ENCODE assay signal across 13 cellular contexts in genomic region chr1:205356424-205357151, GRCh38. TPM values are rescaled to one million over a fixed set of nuclear protein-coding genes. Genes with fewer than 3 reads are reported as not detected.
A peak's percentile ranks its signal among the peaks of the same experiment; 100 is the strongest.
DNase-seq lines count a peak whose midpoint lies in the region; TF ChIP-seq lines count a peak whose summit lies in the region.
"Had no signal": no experiment of that assay in that cellular context is flagged by ENCODE, and none has a peak within 500 bp of the region (broad histone marks: within the 10 kb centered on the region; RNA-seq: fewer than 3 reads in every experiment).

Gene KLHDC8A (minus strand): TSS chr1:205356922. CDS start chr1:205343604, 13,318 bp downstream.

- H4K5ac ChIP-seq in H9 (ENCODE audit: insufficient read length, low read depth, low read length) = no peak within 1 kb of the TSS

- no peaks in the 10 kb centered on the region for H3K27me3 ChIP-seq in H9 (ENCODE audit: insufficient read depth, low read length)
- no peaks in the 10 kb centered on the region for H3K27me3 ChIP-seq in effector memory CD4-positive, alpha-beta T cell (replicated peaks; ENCODE audit: control insufficient read depth, insufficient read depth, low read length, poor library complexity, severe bottlenecking)

- H3K4ac ChIP-seq in H9 (ENCODE audit: low read depth, low read length) = no peak within 1 kb of the TSS

- H3K23me2 ChIP-seq in H9 (ENCODE audit: insufficient read length, low read depth, low read length, poor library complexity, severe bottlenecking) = no peaks in the 10 kb centered on the region

- H4K8ac ChIP-seq in H9 (replicated peaks; ENCODE audit: insufficient read length, low read depth, low read length) = no peak within 1 kb of the TSS

- H3K4me1 Mint-ChIP-seq in H9 = peaks cover 73 to 74% of the 10 kb centered on the region in 2 experiments
- H3K4me1 Mint-ChIP-seq: activated T-helper 17 cell treated with anti-CD3 and anti-CD28 coated beads, Interleukin-2, amount 50 U/mL, for 72 hours had no signal

- TF ChIP-seq CTCF in H9 (conservative IDR thresholded peaks at IDR 0.05) (no peak), fibroblast of pulmonary artery (IDR thresholded peaks at IDR 0.05; ENCODE audit: low read length, missing control alignments) (no peak)

- peak within 1 kb of the TSS; percentile 22 for H3K4me2 ChIP-seq in H9 (ENCODE audit: insufficient read depth, insufficient read length, low read length)

- H3K9me3 ChIP-seq in H9 (ENCODE audit: control insufficient read depth, low read depth, low read length) = no peaks in the 10 kb centered on the region
- no peaks in the 10 kb centered on the region for H3K9me3 ChIP-seq in effector memory CD4-positive, alpha-beta T cell (ENCODE audit: control insufficient read depth, low read length)

- H2BK12ac ChIP-seq in H9 (ENCODE audit: insufficient read length, low read depth, low read length) = no peak within 1 kb of the TSS

- no peak within 1 kb of the TSS for H3T11ph ChIP-seq in H9 (ENCODE audit: low read length)

- H2AK5ac ChIP-seq in H9 (ENCODE audit: insufficient read length, low read length) = no peak within 1 kb of the TSS

- H3K4me3 ChIP-seq in fibroblast of pulmonary artery (replicated peaks; ENCODE audit: low read depth, low read length) = no peak within 1 kb of the TSS
- H3K4me3 ChIP-seq in effector memory CD4-positive, alpha-beta T cell (ENCODE audit: insufficient read depth, low read depth, low read length, poor library complexity, severe bottlenecking) = no peak within 1 kb of the TSS

- H2BK5ac ChIP-seq in H9 (ENCODE audit: insufficient read length, low read length) = no peak within 1 kb of the TSS

- H3K4me1 ChIP-seq in H9 (ENCODE audit: insufficient read depth, low read length) = peaks cover 15% of the 10 kb centered on the region; the same call in 1 of the 2 replicates
- H3K4me1 ChIP-seq in effector memory CD4-positive, alpha-beta T cell (ENCODE audit: control insufficient read depth, insufficient read depth, low read length, poor library complexity, severe bottlenecking) = no peaks in the 10 kb centered on the region

- peak; percentile 56 for DNase-seq in H9
- peak; percentile 89 for DNase-seq in NCI-H2227 (lab: John Stamatoyannopoulos, UW; ENCODE audit: unreplicated experiment)
- peak; percentile 43 for DNase-seq in fibroblast of pulmonary artery (ENCODE audit: low read depth)
- peak; percentile 84 for DNase-seq in retina
- DNase-seq in effector memory CD4-positive, alpha-beta T cell = no peak
- DNase-seq in inferior parietal cortex (ENCODE audit: extremely low spot score) = no peak
- no peak for DNase-seq in HK-2 (ENCODE audit: unreplicated experiment)
- DNase-seq: activated CD4-positive, alpha-beta T cell treated with anti-CD3 and anti-CD28 coated beads for 4 hours; central memory CD4-positive, alpha-beta T cell; islet precursor cell; Kasumi-1; stimulated activated naive CD4-positive, alpha-beta T cell treated with Interleukin-2 at 50 U/mL for 16 hours had no signal

- no peaks in the 10 kb centered on the region for H3K36me3 ChIP-seq in effector memory CD4-positive, alpha-beta T cell (ENCODE audit: control insufficient read depth, insufficient read depth, low read length)

- peak within 1 kb of the TSS; percentile 31 for H3K9ac ChIP-seq in H9 (ENCODE audit: extremely low read depth, insufficient read length, low read length)

- no peak within 1 kb of the TSS for H3K23ac ChIP-seq in H9 (ENCODE audit: insufficient read length, low read depth, low read length)

- H3K56ac ChIP-seq in H9 (ENCODE audit: insufficient read length, low read depth, low read length) = no peak within 1 kb of the TSS

- H3K14ac ChIP-seq in H9 (ENCODE audit: insufficient read depth, low read length) = peak within 1 kb of the TSS; percentile 39

- H3K4me3 Mint-ChIP-seq in H9 = peak within 1 kb of the TSS in 1 of 2 experiments; percentile 34; a peak in 1 of 5 replicates
- H3K4me3 Mint-ChIP-seq: activated T-helper 17 cell treated with anti-CD3 and anti-CD28 coated beads, Interleukin-2, amount 50 U/mL, for 72 hours had no signal

- no peaks in the 10 kb centered on the region for H3K79me2 ChIP-seq in H9 (ENCODE audit: insufficient read depth, low read length)

- H3K27ac ChIP-seq in H9 (ENCODE audit: insufficient read length, low read depth, low read length) = no peak within 1 kb of the TSS
- no peak within 1 kb of the TSS for H3K27ac ChIP-seq in effector memory CD4-positive, alpha-beta T cell (ENCODE audit: insufficient read depth, low read length, poor library complexity, severe bottlenecking)

- H3K18ac ChIP-seq in H9 (ENCODE audit: insufficient read length, low read depth, low read length) = no peak within 1 kb of the TSS

- no peaks in the 10 kb centered on the region for H3K79me1 ChIP-seq in H9 (ENCODE audit: insufficient read depth, low read depth, low read length, poor library complexity, severe bottlenecking)

- H3K27ac Mint-ChIP-seq in H9 = peak within 1 kb of the TSS in 1 of 3 experiments; percentile 27; a peak in 2 of 7 replicates
- H3K27ac Mint-ChIP-seq: activated T-helper 17 cell treated with anti-CD3 and anti-CD28 coated beads, Interleukin-2, amount 50 U/mL, for 72 hours had no signal

- no peak within 1 kb of the TSS for H2BK20ac ChIP-seq in H9 (ENCODE audit: low read depth, low read length, poor library complexity, severe bottlenecking)

- no peak within 1 kb of the TSS; the same call in 1 of the 2 replicates for H2BK15ac ChIP-seq in H9 (ENCODE audit: low read depth, low read length)

- H4K91ac ChIP-seq in H9 (ENCODE audit: insufficient read length, low read depth, low read length) = no peak within 1 kb of the TSS

- H4K20me1 ChIP-seq in H9 (ENCODE audit: control insufficient read depth, insufficient read depth, insufficient read length) = no peaks in the 10 kb centered on the region

- peaks cover 3% of the 10 kb centered on the region for H3K27me3 Mint-ChIP-seq in H9 (ENCODE audit: low read depth)

- no peaks in the 10 kb centered on the region; a peak in 1 of 7 replicates for H3K36me3 Mint-ChIP-seq in H9 (ENCODE audit: insufficient read depth in 1 of 3, low read depth in 3 of 3)

- no peak within 1 kb of the TSS for H2AFZ ChIP-seq in H9 (ENCODE audit: low read length)

- no peak within 1 kb of the TSS for H2BK120ac ChIP-seq in H9 (ENCODE audit: low read depth, low read length, poor library complexity, severe bottlenecking)

- WGBS in H9 (ENCODE audit: extremely low coverage, insufficient read length, low lambda C conversion rate) = no CpG with 5 or more reads among the region's 20 CpGs

- H3K9me3 Mint-ChIP-seq in H9 = no peaks in the 10 kb centered on the region
- H3K9me3 Mint-ChIP-seq: activated T-helper 17 cell treated with anti-CD3 and anti-CD28 coated beads, Interleukin-2, amount 50 U/mL, for 72 hours had no signal

RNA-seq across cellular contexts. Expression of gene KLHDC8A, which starts in this region (rescaled TPM):
- total RNA-seq in H9 (2021) = 0.96 and 1.0 TPM in 2 replicates
- total RNA-seq: activated T-helper 17 cell treated with anti-CD3 and anti-CD28 coated beads, Interleukin-2, amount 50 U/mL, for 72 hours had no signal

Comparison
In these comparisons a context has a peak if more than half of its experiments do, and no peak if none do; other contexts are left out.
1. DNase-seq: peak in H9 (single experiment), NCI-H2227 (single experiment), fibroblast of pulmonary artery (single experiment) and retina (single experiment); none in effector memory CD4-positive, alpha-beta T cell (0 of 3), inferior parietal cortex (single experiment) and HK-2 (single experiment).